In the genomic region with DNA sequence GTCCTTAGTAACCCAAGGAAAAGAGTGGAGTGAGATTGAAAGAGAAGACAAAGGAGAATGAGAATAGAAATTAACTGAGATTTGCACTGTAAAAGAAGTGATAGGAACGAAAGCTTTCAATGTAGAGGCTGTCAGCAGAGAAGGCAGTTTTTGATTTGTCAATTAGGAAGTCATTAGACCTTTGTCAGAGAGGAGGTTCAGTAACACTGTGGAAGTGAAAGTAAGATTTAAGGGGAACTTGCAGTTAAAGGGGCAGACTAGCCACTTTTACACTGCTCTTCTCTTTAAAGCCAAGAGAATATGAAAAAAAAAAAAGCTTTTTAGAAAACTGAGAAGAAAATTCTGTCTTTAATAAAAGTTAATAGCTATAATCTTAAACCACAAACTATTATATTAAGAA, we compare ENCODE assay signal across 8 cellular contexts. TPM values are rescaled to one million over a fixed set of nuclear protein-coding genes. Genes with fewer than 3 reads are reported as not detected.
DNase-seq lines count a peak whose midpoint lies in the region; ATAC-seq lines count a peak whose summit lies in the region.

No MANE protein-coding gene starts in this region.

- intact Hi-C loops in sciatic nerve (cut with DNase I), result no loop called here

- DNase-seq in GM19240 (ENCODE audit: insufficient read length, low spot score) (peak; percentile 15), SKM-1 treated with dmso at 0.1 percent for 144 hours (lab: John Stamatoyannopoulos, UW; ENCODE audit: unreplicated experiment) (peak; percentile 78), sciatic nerve (ENCODE audit: low spot score) (no peak), NCI-H2196 (lab: John Stamatoyannopoulos, UW; ENCODE audit: unreplicated experiment) (no peak), NCI-H1092 treated with DMSO at 0.1 percent for 48 hours (lab: John Stamatoyannopoulos, UW) (no peak)
- DNase-seq in stimulated activated CD4-positive, alpha-beta T cell treated with anti-CD3 and anti-CD28 coated beads, Interleukin-4, amount 100 ng/mL, for 4 hours, result no peak
- DNase-seq in effector CD8-positive, alpha-beta T cell (lab: John Stamatoyannopoulos, UW), result no peak

- ATAC-seq in HG03045 (IDR thresholded peaks at IDR 0.05; ENCODE audit: unreplicated experiment), result peak; percentile 89
- peak; percentile 62 for ATAC-seq in sciatic nerve

RNA-seq across cellular contexts. Expression of a gene that starts 11.5 kb away (rescaled TPM):
- 6.0 TPM for total RNA-seq in sciatic nerve

Comparison
In these comparisons a context has a peak if more than half of its experiments do, and no peak if none do; other contexts are left out.
1. DNase-seq: peak in GM19240 (single experiment) and SKM-1 treated with dmso at 0.1 percent for 144 hours (single experiment); none in sciatic nerve (single experiment), stimulated activated CD4-positive, alpha-beta T cell treated with anti-CD3 and anti-CD28 coated beads, Interleukin-4, amount 100 ng/mL, for 4 hours (0 of 2), effector CD8-positive, alpha-beta T cell (single experiment), NCI-H2196 (single experiment) and NCI-H1092 treated with DMSO at 0.1 percent for 48 hours (single experiment).